1 cellular context compared by ENCODE assay signal in genomic region chr2:3186766-3187165, GRCh38.
TF ChIP-seq lines count a peak whose summit lies in the region.

No MANE protein-coding gene starts in this region.

TF ChIP-seq in WTC11, 78 proteins besides CTCF, POLR2A, EP300 and RAD21 (continued from another document):
- TF ChIP-seq AR (CRISPR knock-in tag; IDR thresholded peaks at IDR 0.05) (no peak), IRF1 (CRISPR knock-in tag; IDR thresholded peaks at IDR 0.05) (no peak), CDX4 (CRISPR knock-in tag; IDR thresholded peaks at IDR 0.05; ENCODE audit: borderline replicate concordance) (no peak), ERG (CRISPR knock-in tag; IDR thresholded peaks at IDR 0.05) (no peak), SMAD4 (CRISPR knock-in tag; IDR thresholded peaks at IDR 0.05) (no peak)
